Comparison of ENCODE assay signal across 15 cellular contexts in genomic region chr1:11157394-11157793, GRCh38. TPM values are rescaled to one million over a fixed set of nuclear protein-coding genes. Genes with fewer than 3 reads are reported as not detected.
A peak's percentile ranks its signal among the peaks of the same experiment; 100 is the strongest.
DNase-seq lines count a peak whose midpoint lies in the region; ATAC-seq, FAIRE-seq and TF ChIP-seq lines count a peak whose summit lies in the region.
"Had no signal": no experiment of that assay in that cellular context is flagged by ENCODE, and none has a peak within 500 bp of the region (broad histone marks: within the 10 kb centered on the region; RNA-seq: fewer than 3 reads in every experiment).

No MANE protein-coding gene starts in this region.

- no peak for FAIRE-seq in H54 (lab: Jason Lieb, UNC)
- FAIRE-seq: pancreas had no signal

- intact Hi-C loops in IMR-90 (cut with micrococcal nuclease): no loop called here
- intact Hi-C loops in Right ventricle myocardium superior (cut with DNase I): no loop called here

- no peak overlapping the region for H3K4me2 ChIP-seq in IMR-90 (ENCODE audit: low read depth, low read length)

- TF ChIP-seq CTCF in IMR-90 (conservative IDR thresholded peaks at IDR 0.05; ENCODE audit: low read depth, low read length) (no peak), RWPE1 (conservative IDR thresholded peaks at IDR 0.05; ENCODE audit: low read depth) (no peak)

- no peak overlapping the region for H2AFZ ChIP-seq in IMR-90 (replicated peaks; ENCODE audit: low read length, poor library complexity)

- H3K27me3 ChIP-seq in IMR-90 (ENCODE audit: control insufficient read depth, insufficient read depth, low read length) (no peaks in the 10 kb centered on the region), skeletal muscle tissue (ENCODE audit: control insufficient read depth in 3 of 3, insufficient read depth in 3 of 3, low read length in 3 of 3) (no peaks in the 10 kb centered on the region)
- H3K27me3 ChIP-seq: pancreas had no signal

- DNase-seq in IMR-90: no peak
- DNase-seq in RWPE1 (ENCODE audit: low spot score): no peak
- no peak for DNase-seq in Right ventricle myocardium superior
- DNase-seq in H54 (ENCODE audit: insufficient read length, low spot score): no peak
- no peak for DNase-seq in NAMALWA (ENCODE audit: low spot score)
- DNase-seq: activated naive CD8-positive, alpha-beta T cell treated with anti-CD3 and anti-CD28 coated beads, Interleukin-2, amount 10 ng/mL, durations not matched to agents 7 days and 5 days; effector memory CD4-positive, alpha-beta T cell; KG1; NCI-H2081 treated with DMSO at 0.1 percent for 48 hours; OCI-M1; pancreas had no signal

- TF ChIP-seq POLR2A in IMR-90 (IDR thresholded peaks at IDR 0.05; ENCODE audit: low read depth, low read length) (no peak), H54 (IDR thresholded peaks at IDR 0.05; ENCODE audit: low read depth, low read length) (no peak)

- H4K20me1 ChIP-seq in IMR-90 (ENCODE audit: insufficient read depth, low read length): peaks cover 4% of the 10 kb centered on the region; the same call in 1 of the 2 replicates

- H3K79me1 ChIP-seq in IMR-90 (ENCODE audit: low read depth in 1 of 2, low read length in 2 of 2): peaks cover 5 to 10% of the 10 kb centered on the region in 2 experiments; a peak in 3 of 4 replicates

- peak overlapping the region; percentile 7 for H2BK5ac ChIP-seq in IMR-90 (ENCODE audit: low read depth, low read length, poor library complexity, severe bottlenecking)

- H3K4me1 ChIP-seq in IMR-90 (ENCODE audit: control insufficient read depth, insufficient read depth, low read length) (peaks cover 14% of the 10 kb centered on the region), skeletal muscle tissue (ENCODE audit: control insufficient read depth in 3 of 3, insufficient read depth in 3 of 3, low read length in 3 of 3) (peaks cover 27 to 34% (median 28%) of the 10 kb centered on the region in 3 donors)
- H3K4me1 ChIP-seq: pancreas had no signal

- no peak overlapping the region for H4K91ac ChIP-seq in IMR-90 (ENCODE audit: insufficient read depth, low read depth, low read length)

- 74% methylated on average over 6 of the region's 8 CpGs; no CpG with 5 or more reads in 1 of the 2 experiments for WGBS in IMR-90 (ENCODE audit: extremely low coverage in 2 of 2, insufficient read length in 1 of 2), 2 experiments

- no peak overlapping the region for H3K18ac ChIP-seq in IMR-90 (ENCODE audit: low read depth, low read length)

- peaks cover 5% of the 10 kb centered on the region for H3K36me3 ChIP-seq in IMR-90 (ENCODE audit: control insufficient read depth, insufficient read depth, low read length)
- H3K36me3 ChIP-seq in skeletal muscle tissue (ENCODE audit: control insufficient read depth in 3 of 3, insufficient read depth in 3 of 3, low read length in 3 of 3): peaks cover 0 to 26% (median 0%) of the 10 kb centered on the region in 3 donors

- no peak for ATAC-seq in IMR-90 (ENCODE audit: low read depth)
- peak; percentile 68 for ATAC-seq in Right ventricle myocardium superior (ENCODE audit: poor library complexity)
- no peak for ATAC-seq in HG03439 (IDR thresholded peaks at IDR 0.05; ENCODE audit: unreplicated experiment)

- H4K5ac ChIP-seq in IMR-90 (ENCODE audit: low read depth, low read length): 0 out of 2 replicates have a peak overlapping the region, but pooled peaks have one; percentile 5

- in situ Hi-C loops in IMR-90 (cut with MboI; ENCODE audit: low sequenced_read_pairs): no loop called here

- peaks cover 13% of the 10 kb centered on the region; the same call in 1 of the 2 replicates for H3K9me1 ChIP-seq in IMR-90 (ENCODE audit: insufficient read depth, low read length)

- H3K4me3 ChIP-seq in IMR-90 (ENCODE audit: insufficient read depth, low read depth, low read length) (no peak overlapping the region), skeletal muscle tissue (ENCODE audit: low read length in 3 of 3) (no peak overlapping the region)
- H3K4me3 ChIP-seq: lung, pancreas had no signal

- no peak overlapping the region for H4K8ac ChIP-seq in IMR-90 (ENCODE audit: low read depth in 2 of 2, low read length in 2 of 2)

- POLR2A ChIA-PET in IMR-90 (lab: Charles Lee; ENCODE audit: unreplicated experiment): no interaction called here
- POLR2A ChIA-PET in RWPE1 (lab: Yijun Ruan, JAX; ENCODE audit: low non-redundant PET): no interaction called here

- BruUV-seq in IMR-90 (replicated peaks; lab: Mats Ljungman, UMichigan): no TSS peak

- no peak overlapping the region for H3K4ac ChIP-seq in IMR-90 (ENCODE audit: low read depth, low read length)

- H3K9me3 ChIP-seq in IMR-90 (ENCODE audit: control insufficient read depth, insufficient read depth, low read length): no peaks in the 10 kb centered on the region
- no peaks in the 10 kb centered on the region for H3K9me3 ChIP-seq in skeletal muscle tissue (ENCODE audit: control insufficient read depth in 3 of 3, low read length in 3 of 3)
- H3K9me3 ChIP-seq: pancreas had no signal

- dilution Hi-C loops in IMR-90 (cut with HindIII; ENCODE audit: low sequenced_read_pairs, unreplicated experiment): no loop called here

- H2BK15ac ChIP-seq in IMR-90 (ENCODE audit: low read depth, low read length): no peak overlapping the region

- H2BK120ac ChIP-seq in IMR-90 (ENCODE audit: low read depth, low read length): peak overlapping the region; percentile 0; the same call in 1 of the 2 replicates

- no peak overlapping the region for H3K23ac ChIP-seq in IMR-90 (ENCODE audit: low read depth, low read length)

- H3K56ac ChIP-seq in IMR-90 (ENCODE audit: extremely low read depth, insufficient read depth, low read length): no peak overlapping the region

- no peak for TF ChIP-seq RAD21 in IMR-90 (IDR thresholded peaks at IDR 0.05; ENCODE audit: low read length)

- no peak overlapping the region for H2AK9ac ChIP-seq in IMR-90 (replicated peaks; ENCODE audit: low read depth, low read length, poor library complexity)

- no peak overlapping the region for H2BK20ac ChIP-seq in IMR-90 (ENCODE audit: low read depth, low read length)

- H3K27ac ChIP-seq in IMR-90 (ENCODE audit: insufficient read depth, low read length) (no peak overlapping the region; the same call in 1 of the 2 replicates), RWPE1 (peak overlapping the region; percentile 60), skeletal muscle tissue (ENCODE audit: low read depth, low read length) (peak overlapping the region; percentile 94)
- H3K27ac ChIP-seq: pancreas had no signal

- H3K9ac ChIP-seq in IMR-90 (ENCODE audit: low read depth, low read length): no peak overlapping the region
- peak overlapping the region in 2 of 3 donors; percentile 43 to 58 for H3K9ac ChIP-seq in skeletal muscle tissue (ENCODE audit: low read depth in 1 of 3, low read length in 3 of 3)

- CTCF ChIA-PET in IMR-90 (lab: Yijun Ruan, JAX) (interaction anchor here (1.0 kb wide), 1 partner anchor 23 kb away, joined by 4 read pairs; no protein-coding TSS in a partner anchor), RWPE1 (lab: Yijun Ruan, JAX) (interaction anchor here (1.0 kb wide), 1 partner anchor 21 kb away, joined by 3 read pairs; no protein-coding TSS in a partner anchor)

- no peak overlapping the region for H2AK5ac ChIP-seq in IMR-90 (ENCODE audit: low read depth, low read length)

- no peak overlapping the region for H3K14ac ChIP-seq in IMR-90 (replicated peaks; ENCODE audit: low read depth, low read length)

TF ChIP-seq in IMR-90, 13 proteins besides CTCF, POLR2A, EP300 and RAD21:
- TF ChIP-seq MAZ (IDR thresholded peaks at IDR 0.05; ENCODE audit: borderline replicate concordance, low read depth, low read length): no peak
- no peak for TF ChIP-seq RFX5 (IDR thresholded peaks at IDR 0.05; ENCODE audit: low read depth, low read length)
- no peak for TF ChIP-seq ELK1 (IDR thresholded peaks at IDR 0.05; ENCODE audit: borderline replicate concordance, low read depth, low read length)
- TF ChIP-seq BHLHE40 (IDR thresholded peaks at IDR 0.05; ENCODE audit: low read depth, low read length): no peak
- no peak for TF ChIP-seq NFE2L2 (IDR thresholded peaks at IDR 0.05; ENCODE audit: low read depth, low read length)
- no peak for TF ChIP-seq MXI1 (IDR thresholded peaks at IDR 0.05; ENCODE audit: borderline replicate concordance, low read depth, low read length)
- TF ChIP-seq CHD1 (IDR thresholded peaks at IDR 0.05; ENCODE audit: low read depth, low read length): no peak
- no peak for TF ChIP-seq SMC3 (IDR thresholded peaks at IDR 0.05; ENCODE audit: low read depth, low read length)
- no peak for TF ChIP-seq MAFK (IDR thresholded peaks at IDR 0.05; ENCODE audit: low read depth, low read length)
- TF ChIP-seq CEBPB (IDR thresholded peaks at IDR 0.05; ENCODE audit: low read depth, low read length): no peak
- TF ChIP-seq USF2 (IDR thresholded peaks at IDR 0.05; ENCODE audit: low read depth, low read length): no peak
- no peak for TF ChIP-seq RCOR1 (IDR thresholded peaks at IDR 0.05; ENCODE audit: insufficient replicate concordance, low read length)
- no peak for TF ChIP-seq FOS (IDR thresholded peaks at IDR 0.05; ENCODE audit: low read depth, low read length)

RNA-seq across cellular contexts. Expression of gene ANGPTL7, which starts 31.8 kb away (rescaled TPM):
- total RNA-seq in IMR-90 (2012; rRNA removed) (under 0.01 TPM in 1 of 2 replicates, not detected in the other), Right ventricle myocardium superior (0.89 TPM), skeletal muscle tissue (5.2 TPM)
- not detected in 2 replicates for polyA plus RNA-seq in IMR-90 (2012; rRNA removed)
- not detected in 2 replicates for polyA plus RNA-seq in IMR-90 (2012; cell fraction: cytosol; rRNA removed)
- polyA plus RNA-seq in IMR-90 (2012; cell fraction: nucleus; rRNA removed; ENCODE audit: low replicate concordance): not detected in 2 replicates
- total RNA-seq: activated naive CD8-positive, alpha-beta T cell treated with anti-CD3 and anti-CD28 coated beads, Interleukin-2, amount 10 ng/mL, durations not matched to agents 7 days and 5 days; T-helper 2 cell treated with Interferon-gamma antibody and Interleukin-4, amounts not matched to agents 100 ng/mL and 5 ng/mL, for 36 hours had no signal

RNA-seq across cellular contexts. Expression of gene EXOSC10, which starts 57.7 kb away (rescaled TPM):
- total RNA-seq in IMR-90 (2012; rRNA removed): 56.4 and 64.5 TPM in 2 replicates
- polyA plus RNA-seq in IMR-90 (2012; rRNA removed): 63.5 and 66.0 TPM in 2 replicates
- polyA plus RNA-seq in IMR-90 (2012; cell fraction: cytosol; rRNA removed): 19.2 and 19.7 TPM in 2 replicates
- polyA plus RNA-seq in IMR-90 (2012; cell fraction: nucleus; rRNA removed; ENCODE audit: low replicate concordance): 97.8 and 214 TPM in 2 replicates
- 15.8 TPM for total RNA-seq in Right ventricle myocardium superior
- total RNA-seq in skeletal muscle tissue: 28.2 TPM
